ENCODE assay signal across 1 cellular context in the genomic region with DNA sequence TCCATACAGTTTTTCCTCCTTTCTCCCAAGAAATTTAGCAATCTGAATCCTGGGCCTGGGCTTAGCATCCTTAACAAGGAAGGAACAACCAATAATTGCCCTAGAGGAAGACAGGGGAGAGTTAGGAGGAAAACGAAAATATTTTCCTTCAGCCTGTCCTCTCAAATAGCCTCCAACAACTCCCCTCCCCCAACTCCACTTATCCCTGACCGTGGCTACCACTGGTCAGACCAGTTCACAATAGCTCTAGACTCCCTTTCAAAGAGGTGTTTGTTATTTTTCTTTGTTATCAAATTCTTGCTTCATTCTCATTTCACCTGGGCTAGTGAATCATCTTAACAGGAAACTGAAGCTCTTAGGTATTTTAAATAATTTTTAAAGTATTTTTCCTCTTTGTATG.
TF ChIP-seq lines count a peak whose summit lies in the region.

No MANE protein-coding gene starts in this region.

TF ChIP-seq in GM23338, 12 proteins besides CTCF, POLR2A, EP300 and RAD21 (continued from another document):
- TF ChIP-seq, protein P1, sequence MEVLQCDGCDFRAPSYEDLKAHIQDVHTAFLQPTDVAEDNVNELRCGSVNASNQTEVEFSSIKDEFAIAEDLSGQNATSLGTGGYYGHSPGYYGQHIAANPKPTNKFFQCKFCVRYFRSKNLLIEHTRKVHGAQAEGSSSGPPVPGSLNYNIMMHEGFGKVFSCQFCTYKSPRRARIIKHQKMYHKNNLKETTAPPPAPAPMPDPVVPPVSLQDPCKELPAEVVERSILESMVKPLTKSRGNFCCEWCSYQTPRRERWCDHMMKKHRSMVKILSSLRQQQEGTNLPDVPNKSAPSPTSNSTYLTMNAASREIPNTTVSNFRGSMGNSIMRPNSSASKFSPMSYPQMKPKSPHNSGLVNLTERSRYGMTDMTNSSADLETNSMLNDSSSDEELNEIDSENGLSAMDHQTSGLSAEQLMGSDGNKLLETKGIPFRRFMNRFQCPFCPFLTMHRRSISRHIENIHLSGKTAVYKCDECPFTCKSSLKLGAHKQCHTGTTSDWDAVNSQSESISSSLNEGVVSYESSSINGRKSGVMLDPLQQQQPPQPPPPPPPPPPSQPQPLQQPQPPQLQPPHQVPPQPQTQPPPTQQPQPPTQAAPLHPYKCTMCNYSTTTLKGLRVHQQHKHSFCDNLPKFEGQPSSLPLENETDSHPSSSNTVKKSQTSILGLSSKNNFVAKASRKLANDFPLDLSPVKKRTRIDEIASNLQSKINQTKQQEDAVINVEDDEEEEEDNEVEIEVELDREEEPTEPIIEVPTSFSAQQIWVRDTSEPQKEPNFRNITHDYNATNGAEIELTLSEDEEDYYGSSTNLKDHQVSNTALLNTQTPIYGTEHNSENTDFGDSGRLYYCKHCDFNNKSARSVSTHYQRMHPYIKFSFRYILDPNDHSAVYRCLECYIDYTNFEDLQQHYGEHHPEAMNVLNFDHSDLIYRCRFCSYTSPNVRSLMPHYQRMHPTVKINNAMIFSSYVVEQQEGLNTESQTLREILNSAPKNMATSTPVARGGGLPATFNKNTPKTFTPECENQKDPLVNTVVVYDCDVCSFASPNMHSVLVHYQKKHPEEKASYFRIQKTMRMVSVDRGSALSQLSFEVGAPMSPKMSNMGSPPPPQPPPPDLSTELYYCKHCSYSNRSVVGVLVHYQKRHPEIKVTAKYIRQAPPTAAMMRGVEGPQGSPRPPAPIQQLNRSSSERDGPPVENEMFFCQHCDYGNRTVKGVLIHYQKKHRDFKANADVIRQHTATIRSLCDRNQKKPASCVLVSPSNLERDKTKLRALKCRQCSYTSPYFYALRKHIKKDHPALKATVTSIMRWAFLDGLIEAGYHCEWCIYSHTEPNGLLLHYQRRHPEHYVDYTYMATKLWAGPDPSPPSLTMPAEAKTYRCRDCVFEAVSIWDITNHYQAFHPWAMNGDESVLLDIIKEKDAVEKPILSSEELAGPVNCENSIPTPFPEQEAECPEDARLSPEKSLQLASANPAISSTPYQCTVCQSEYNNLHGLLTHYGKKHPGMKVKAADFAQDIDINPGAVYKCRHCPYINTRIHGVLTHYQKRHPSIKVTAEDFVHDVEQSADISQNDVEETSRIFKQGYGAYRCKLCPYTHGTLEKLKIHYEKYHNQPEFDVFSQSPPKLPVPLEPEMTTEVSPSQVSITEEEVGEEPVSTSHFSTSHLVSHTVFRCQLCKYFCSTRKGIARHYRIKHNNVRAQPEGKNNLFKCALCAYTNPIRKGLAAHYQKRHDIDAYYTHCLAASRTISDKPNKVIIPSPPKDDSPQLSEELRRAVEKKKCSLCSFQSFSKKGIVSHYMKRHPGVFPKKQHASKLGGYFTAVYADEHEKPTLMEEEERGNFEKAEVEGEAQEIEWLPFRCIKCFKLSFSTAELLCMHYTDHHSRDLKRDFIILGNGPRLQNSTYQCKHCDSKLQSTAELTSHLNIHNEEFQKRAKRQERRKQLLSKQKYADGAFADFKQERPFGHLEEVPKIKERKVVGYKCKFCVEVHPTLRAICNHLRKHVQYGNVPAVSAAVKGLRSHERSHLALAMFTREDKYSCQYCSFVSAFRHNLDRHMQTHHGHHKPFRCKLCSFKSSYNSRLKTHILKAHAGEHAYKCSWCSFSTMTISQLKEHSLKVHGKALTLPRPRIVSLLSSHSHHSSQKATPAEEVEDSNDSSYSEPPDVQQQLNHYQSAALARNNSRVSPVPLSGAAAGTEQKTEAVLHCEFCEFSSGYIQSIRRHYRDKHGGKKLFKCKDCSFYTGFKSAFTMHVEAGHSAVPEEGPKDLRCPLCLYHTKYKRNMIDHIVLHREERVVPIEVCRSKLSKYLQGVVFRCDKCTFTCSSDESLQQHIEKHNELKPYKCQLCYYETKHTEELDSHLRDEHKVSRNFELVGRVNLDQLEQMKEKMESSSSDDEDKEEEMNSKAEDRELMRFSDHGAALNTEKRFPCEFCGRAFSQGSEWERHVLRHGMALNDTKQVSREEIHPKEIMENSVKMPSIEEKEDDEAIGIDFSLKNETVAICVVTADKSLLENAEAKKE (CRISPR knock-in tag; IDR thresholded peaks at IDR 0.05), result no peak
- TF ChIP-seq NANOG (IDR thresholded peaks at IDR 0.05; ENCODE audit: borderline replicate concordance), result no peak
- TF ChIP-seq, protein P2, sequence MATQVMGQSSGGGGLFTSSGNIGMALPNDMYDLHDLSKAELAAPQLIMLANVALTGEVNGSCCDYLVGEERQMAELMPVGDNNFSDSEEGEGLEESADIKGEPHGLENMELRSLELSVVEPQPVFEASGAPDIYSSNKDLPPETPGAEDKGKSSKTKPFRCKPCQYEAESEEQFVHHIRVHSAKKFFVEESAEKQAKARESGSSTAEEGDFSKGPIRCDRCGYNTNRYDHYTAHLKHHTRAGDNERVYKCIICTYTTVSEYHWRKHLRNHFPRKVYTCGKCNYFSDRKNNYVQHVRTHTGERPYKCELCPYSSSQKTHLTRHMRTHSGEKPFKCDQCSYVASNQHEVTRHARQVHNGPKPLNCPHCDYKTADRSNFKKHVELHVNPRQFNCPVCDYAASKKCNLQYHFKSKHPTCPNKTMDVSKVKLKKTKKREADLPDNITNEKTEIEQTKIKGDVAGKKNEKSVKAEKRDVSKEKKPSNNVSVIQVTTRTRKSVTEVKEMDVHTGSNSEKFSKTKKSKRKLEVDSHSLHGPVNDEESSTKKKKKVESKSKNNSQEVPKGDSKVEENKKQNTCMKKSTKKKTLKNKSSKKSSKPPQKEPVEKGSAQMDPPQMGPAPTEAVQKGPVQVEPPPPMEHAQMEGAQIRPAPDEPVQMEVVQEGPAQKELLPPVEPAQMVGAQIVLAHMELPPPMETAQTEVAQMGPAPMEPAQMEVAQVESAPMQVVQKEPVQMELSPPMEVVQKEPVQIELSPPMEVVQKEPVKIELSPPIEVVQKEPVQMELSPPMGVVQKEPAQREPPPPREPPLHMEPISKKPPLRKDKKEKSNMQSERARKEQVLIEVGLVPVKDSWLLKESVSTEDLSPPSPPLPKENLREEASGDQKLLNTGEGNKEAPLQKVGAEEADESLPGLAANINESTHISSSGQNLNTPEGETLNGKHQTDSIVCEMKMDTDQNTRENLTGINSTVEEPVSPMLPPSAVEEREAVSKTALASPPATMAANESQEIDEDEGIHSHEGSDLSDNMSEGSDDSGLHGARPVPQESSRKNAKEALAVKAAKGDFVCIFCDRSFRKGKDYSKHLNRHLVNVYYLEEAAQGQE (IDR thresholded peaks at IDR 0.05; ENCODE audit: unreplicated experiment), result no peak
TF ChIP-seq in GM23338: peak in this region for 0.
